ENCODE assay signal across 2 cellular contexts in genomic region chr6:1200706-1201105, GRCh38.
TF ChIP-seq lines count a peak whose summit lies in the region.

No MANE protein-coding gene starts in this region.

TF ChIP-seq in IMR-90, 13 proteins besides CTCF, POLR2A, EP300 and RAD21:
- TF ChIP-seq SMC3 (IDR thresholded peaks at IDR 0.05; ENCODE audit: low read depth, low read length) = no peak
- TF ChIP-seq CHD1 (IDR thresholded peaks at IDR 0.05; ENCODE audit: low read depth, low read length) = no peak
- TF ChIP-seq ELK1 (IDR thresholded peaks at IDR 0.05; ENCODE audit: borderline replicate concordance, low read depth, low read length) = no peak
- 0 out of 2 replicates have a peak, but pooled peaks have one; percentile 10 for TF ChIP-seq MAZ (IDR thresholded peaks at IDR 0.05; ENCODE audit: borderline replicate concordance, low read depth, low read length)
- no peak for TF ChIP-seq NFE2L2 (IDR thresholded peaks at IDR 0.05; ENCODE audit: low read depth, low read length)
- TF ChIP-seq RFX5 (IDR thresholded peaks at IDR 0.05; ENCODE audit: low read depth, low read length) = no peak

TF ChIP-seq in H1, 55 proteins besides CTCF, POLR2A, EP300 and RAD21:
- TF ChIP-seq KDM4A (IDR thresholded peaks at IDR 0.05; ENCODE audit: low read depth, low read length, severe bottlenecking) (no peak), CBX8 (IDR thresholded peaks at IDR 0.05; ENCODE audit: borderline replicate concordance, low read depth, low read length) (no peak), JUN (IDR thresholded peaks at IDR 0.05; ENCODE audit: low read depth, low read length) (no peak), EGR1 (IDR thresholded peaks at IDR 0.05; ENCODE audit: borderline replicate concordance, low read depth, low read length) (no peak), HDAC2 (IDR thresholded peaks at IDR 0.05; ENCODE audit: borderline replicate concordance in 1 of 2, low read depth in 2 of 2, low read length in 2 of 2) (no peak), CTBP2 (IDR thresholded peaks at IDR 0.05; ENCODE audit: borderline replicate concordance, insufficient read depth, insufficient read length, low read length) (no peak), CEBPB (IDR thresholded peaks at IDR 0.05; ENCODE audit: low read depth, low read length) (no peak), NANOG (IDR thresholded peaks at IDR 0.05; ENCODE audit: insufficient read depth, low read depth, low read length, poor library complexity, severe bottlenecking) (no peak), RXRA (IDR thresholded peaks at IDR 0.05; ENCODE audit: insufficient read depth, low read depth, low read length) (no peak), ASH2L (IDR thresholded peaks at IDR 0.05; ENCODE audit: low read length) (no peak), FOSL1 (IDR thresholded peaks at IDR 0.05; ENCODE audit: insufficient read depth, low read depth, low read length) (no peak), SUZ12 (IDR thresholded peaks at IDR 0.05; ENCODE audit: low read length) (no peak)
